ENCODE assay signal across 9 cellular contexts in genomic region chr7:104848386-104848990, GRCh38.
A peak's percentile ranks its signal among the peaks of the same experiment; 100 is the strongest.
DNase-seq lines count a peak whose midpoint lies in the region; ATAC-seq, FAIRE-seq and TF ChIP-seq lines count a peak whose summit lies in the region.
"Had no signal": no experiment of that assay in that cellular context is flagged by ENCODE, and none has a peak within 500 bp of the region (broad histone marks: within the 10 kb centered on the region; RNA-seq: fewer than 3 reads in every experiment).

No MANE protein-coding gene starts in this region.

- no peaks in the 10 kb centered on the region for H3K9me1 ChIP-seq in keratinocyte (ENCODE audit: control insufficient read depth, extremely low read depth, insufficient read depth, low read length)

- H3K79me2 ChIP-seq in Loucy (ENCODE audit: insufficient read depth, low read length) (no peaks in the 10 kb centered on the region), keratinocyte (ENCODE audit: control insufficient read depth, insufficient read depth, low read length) (no peaks in the 10 kb centered on the region)

- H3K36me3 Mint-ChIP-seq in T-helper 17 cell (ENCODE audit: low read depth), result no peaks in the 10 kb centered on the region
- no peaks in the 10 kb centered on the region for H3K36me3 Mint-ChIP-seq in brain

- peaks cover 5% of the 10 kb centered on the region for H3K4me1 Mint-ChIP-seq in T-helper 17 cell
- H3K4me1 Mint-ChIP-seq in brain, result peaks cover 20% of the 10 kb centered on the region

- no peaks in the 10 kb centered on the region for H3K9me3 ChIP-seq in Loucy (ENCODE audit: insufficient read depth, low read depth, low read length)
- no peaks in the 10 kb centered on the region for H3K9me3 ChIP-seq in T-helper 17 cell (ENCODE audit: control insufficient read depth, low read length, poor library complexity, severe bottlenecking)
- no peaks in the 10 kb centered on the region for H3K9me3 ChIP-seq in keratinocyte (ENCODE audit: control insufficient read depth, low read depth, low read length)

- FAIRE-seq in keratinocyte (lab: Jason Lieb, UNC), result no peak

- TF ChIP-seq CTCF in GM13976 (IDR thresholded peaks at IDR 0.05; ENCODE audit: borderline replicate concordance, control extremely low read depth, extremely low read depth, insufficient read depth, missing control alignments), result peak; percentile 84
- peak; percentile 99 for TF ChIP-seq CTCF in Loucy (conservative IDR thresholded peaks at IDR 0.05; ENCODE audit: low read length)
- peak; percentile 93 to 95 for TF ChIP-seq CTCF in brain (conservative IDR thresholded peaks at IDR 0.05)
- TF ChIP-seq CTCF in keratinocyte (optimal IDR thresholded peaks at IDR 0.05 in 1 of 3, IDR thresholded peaks at IDR 0.05 in 1 of 3, conservative IDR thresholded peaks at IDR 0.05 in 1 of 3; ENCODE audit: extremely low read depth in 1 of 3, insufficient read depth in 2 of 3, low read length in 3 of 3), result peak; percentile 64 to 89 (median 79)

- H3K4me2 ChIP-seq in Loucy (ENCODE audit: low read depth, low read length, poor library complexity, severe bottlenecking) (no peak overlapping the region), keratinocyte (ENCODE audit: control insufficient read depth, extremely low read depth, insufficient read depth, low read depth, low read length) (no peak overlapping the region)

- peak; percentile 54 for ATAC-seq in T-helper 17 cell
- ATAC-seq in GM19397 (IDR thresholded peaks at IDR 0.05; ENCODE audit: unreplicated experiment), result no peak

- DNase-seq in AG08396 (ENCODE audit: low spot score), result peak; percentile 48
- DNase-seq in GM13976 (ENCODE audit: low spot score), result peak; percentile 57
- DNase-seq in T-helper 17 cell, result peak in 2 of 3 donors; percentile 11 to 51
- DNase-seq in keratinocyte (ENCODE audit: low read depth, low spot score), result no peak
- peak; percentile 19 for DNase-seq in stimulated activated CD4-positive, alpha-beta T cell treated with anti-CD3 and anti-CD28 coated beads, Interleukin-1b, Interleukin-23, amount 100 ng/mL, for 48 hours

- no peaks in the 10 kb centered on the region for H4K20me1 ChIP-seq in Loucy (ENCODE audit: insufficient read depth, low read length, poor library complexity, severe bottlenecking)
- no peaks in the 10 kb centered on the region for H4K20me1 ChIP-seq in keratinocyte (ENCODE audit: control insufficient read depth, extremely low read depth, insufficient read depth, low read length)

- H3K9me2 ChIP-seq in Loucy (replicated peaks; ENCODE audit: low read depth, low read length), result no peaks in the 10 kb centered on the region

- H2AFZ ChIP-seq in Loucy (ENCODE audit: low read length) (peak overlapping the region; percentile 81), keratinocyte (ENCODE audit: control insufficient read depth, low read length) (no peak overlapping the region)

- H3K27ac Mint-ChIP-seq in T-helper 17 cell, result no peak overlapping the region
- peak overlapping the region in 2 of 5 experiments; percentile 12 to 20 for H3K27ac Mint-ChIP-seq in brain

- H3F3A ChIP-seq in Loucy (ENCODE audit: low read depth), result no peaks in the 10 kb centered on the region

- in situ Hi-C loops in GM13976 (cut with MboI; ENCODE audit: low sequenced_read_pairs, unreplicated experiment), result no loop called here

- H3K27me3 Mint-ChIP-seq in T-helper 17 cell (peaks cover 41% of the 10 kb centered on the region), brain (peaks cover 3% of the 10 kb centered on the region)

- H3K4me3 Mint-ChIP-seq in T-helper 17 cell (no peak overlapping the region), brain (no peak overlapping the region)

- H3K36me3 ChIP-seq in Loucy (ENCODE audit: insufficient read depth, low read length), result no peaks in the 10 kb centered on the region
- no peaks in the 10 kb centered on the region for H3K36me3 ChIP-seq in keratinocyte (ENCODE audit: control insufficient read depth in 2 of 2, extremely low read depth in 1 of 2, insufficient read depth in 2 of 2, low read length in 2 of 2)

- peaks cover 0 to 2% (median 0%) of the 10 kb centered on the region in 5 experiments for H3K9me3 Mint-ChIP-seq in brain

- no peak overlapping the region for H3K27ac ChIP-seq in keratinocyte (ENCODE audit: control insufficient read depth, insufficient read depth, low read length)

- no peak overlapping the region for H3K9ac ChIP-seq in Loucy (ENCODE audit: low read depth, low read length, poor library complexity, severe bottlenecking)
- no peak overlapping the region for H3K9ac ChIP-seq in keratinocyte (ENCODE audit: control insufficient read depth, extremely low read depth, insufficient read depth, low read length)

- H3K4me3 ChIP-seq in Loucy (ENCODE audit: low read length, poor library complexity, severe bottlenecking), result no peak overlapping the region
- no peak overlapping the region for H3K4me3 ChIP-seq in keratinocyte (ENCODE audit: control insufficient read depth in 2 of 3, extremely low read depth in 1 of 3, insufficient read depth in 2 of 3, low read depth in 1 of 3, low read length in 3 of 3)
- H3K4me3 ChIP-seq: skin epidermis had no signal

- dilution Hi-C loops in keratinocyte (cut with MboI; ENCODE audit: extremely low pct_ligation_motif_present, low sequenced_read_pairs), result no loop called here

- H3K27me3 ChIP-seq in Loucy (ENCODE audit: insufficient read depth, low read length, poor library complexity, severe bottlenecking) (no peaks in the 10 kb centered on the region), keratinocyte (ENCODE audit: control insufficient read depth, extremely low read depth, insufficient read depth, low read length) (peaks cover 5% of the 10 kb centered on the region)

- peaks cover 14% of the 10 kb centered on the region for H3K4me1 ChIP-seq in Loucy (ENCODE audit: insufficient read depth, low read length, poor library complexity, severe bottlenecking)
- no peaks in the 10 kb centered on the region for H3K4me1 ChIP-seq in keratinocyte (ENCODE audit: control insufficient read depth, extremely low read depth, insufficient read depth, low read length)
